In the genomic region with DNA sequence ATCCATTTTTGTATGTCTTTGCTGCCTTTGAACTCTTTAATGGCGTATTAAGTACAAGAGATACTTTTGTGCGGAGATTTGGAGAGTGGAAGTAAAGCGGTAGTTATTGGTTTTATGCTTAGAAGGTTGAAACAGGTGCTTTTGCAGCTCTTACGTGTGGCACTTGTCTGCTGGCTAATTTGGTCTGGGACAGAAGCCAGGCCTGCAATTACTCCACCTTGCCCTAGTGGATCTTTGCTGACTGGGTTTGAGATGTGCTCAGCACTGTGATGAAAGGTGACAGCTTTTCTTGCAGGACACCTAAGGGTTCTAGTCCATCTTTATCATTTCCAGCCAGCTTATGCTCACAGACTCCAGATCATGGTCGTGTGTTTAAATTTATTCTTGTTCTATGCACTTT, we compare ENCODE assay signal across 23 cellular contexts.
DNase-seq lines count a peak whose midpoint lies in the region; ATAC-seq and TF ChIP-seq lines count a peak whose summit lies in the region.
"Had no signal": no experiment of that assay in that cellular context is flagged by ENCODE, and none has a peak within 500 bp of the region (broad histone marks: within the 10 kb centered on the region; RNA-seq: fewer than 3 reads in every experiment).

No MANE protein-coding gene starts in this region.

- no peaks in the 10 kb centered on the region for H3F3A ChIP-seq in GM23338 (replicated peaks; ENCODE audit: low read depth)

- H3K27ac Mint-ChIP-seq in GM23338, result no peak overlapping the region
- H3K27ac Mint-ChIP-seq: activated CD4-positive, alpha-beta T cell treated with anti-CD3 and anti-CD28 coated beads, Interleukin-2, amount 10 ng/mL, durations not matched to agents 7 days and 5 days; activated T-cell treated with anti-CD3 and anti-CD28 coated beads, Interleukin-2, amount 50 U/mL, for 24 hours; WTC11 had no signal

- no peaks in the 10 kb centered on the region for H3K27me3 ChIP-seq in GM23338 (ENCODE audit: insufficient read depth)
- H3K27me3 ChIP-seq: ascending aorta, gastrocnemius medialis, MG63 had no signal

- H3K4me1 ChIP-seq in GM23338 (ENCODE audit: insufficient read depth), result peaks cover 12% of the 10 kb centered on the region
- H3K4me1 ChIP-seq: ascending aorta, gastrocnemius medialis had no signal

- no peak for ATAC-seq in GM23338
- peak; percentile 70 for ATAC-seq in left colon
- ATAC-seq in GM18907 (IDR thresholded peaks at IDR 0.05; ENCODE audit: unreplicated experiment), result no peak
- ATAC-seq: gastrocnemius medialis, WTC11 had no signal

- DNase-seq in GM23338 (ENCODE audit: low spot score) (no peak), NCI-H1105 treated with DMSO at 0.1 percent for 48 hours (lab: John Stamatoyannopoulos, UW) (peak; percentile 96), NCI-H774 (lab: John Stamatoyannopoulos, UW) (peak; percentile 47), left colon (peak; percentile 24 to 29), A172 (ENCODE audit: low spot score) (no peak), germinal center (ENCODE audit: low spot score) (no peak)
- DNase-seq in activated CD4-positive, alpha-beta T cell treated with anti-CD3 and anti-CD28 coated beads, Interleukin-2, amount 50 U/mL, for 48 hours, result no peak
- DNase-seq: activated CD4-positive, alpha-beta T cell treated with anti-CD3 and anti-CD28 coated beads, Interleukin-2, amount 10 ng/mL, durations not matched to agents 7 days and 5 days; activated gamma-delta T cell; activated T-cell treated with anti-CD3 and anti-CD28 coated beads, Interleukin-2, amount 50 U/mL, for 24 hours; C1 segment of cervical spinal cord; gastrocnemius medialis; GOT3; MG63; NCI-H226; stimulated activated naive CD4-positive, alpha-beta T cell had no signal

- no peaks in the 10 kb centered on the region for H3K36me3 ChIP-seq in GM23338 (ENCODE audit: insufficient read depth)
- H3K36me3 ChIP-seq: ascending aorta, gastrocnemius medialis, MG63 had no signal

- TF ChIP-seq CTCF in GM23338 (conservative IDR thresholded peaks at IDR 0.05; ENCODE audit: low read depth in 2 of 2), result no peak

- no peaks in the 10 kb centered on the region for H3K9me2 ChIP-seq in GM23338 (ENCODE audit: insufficient read depth)

- H3K4me3 Mint-ChIP-seq in GM23338, result no peak overlapping the region
- H3K4me3 Mint-ChIP-seq: activated CD4-positive, alpha-beta T cell treated with anti-CD3 and anti-CD28 coated beads, Interleukin-2, amount 10 ng/mL, durations not matched to agents 7 days and 5 days; activated T-cell treated with anti-CD3 and anti-CD28 coated beads, Interleukin-2, amount 50 U/mL, for 24 hours; nephron; WTC11 had no signal

- no peaks in the 10 kb centered on the region for H3K9me3 Mint-ChIP-seq in GM23338
- H3K9me3 Mint-ChIP-seq: nephron had no signal

- H2AFZ ChIP-seq in GM23338, result peak overlapping the region; percentile 44; the same call in 1 of the 2 replicates

- H3K79me2 ChIP-seq in GM23338 (replicated peaks; ENCODE audit: insufficient read depth), result no peaks in the 10 kb centered on the region

- intact Hi-C loops in left colon (cut with DNase I, micrococcal nuclease), result no loop called here

- peaks cover 4% of the 10 kb centered on the region for H3K27me3 Mint-ChIP-seq in GM23338 (ENCODE audit: insufficient read depth, low read depth, poor library complexity)
- H3K27me3 Mint-ChIP-seq: activated CD4-positive, alpha-beta T cell treated with anti-CD3 and anti-CD28 coated beads, Interleukin-2, amount 10 ng/mL, durations not matched to agents 7 days and 5 days; activated T-cell treated with anti-CD3 and anti-CD28 coated beads, Interleukin-2, amount 50 U/mL, for 24 hours had no signal

- no peak overlapping the region for H3K27ac ChIP-seq in GM23338 (ENCODE audit: low read depth)
- H3K27ac ChIP-seq: ascending aorta, gastrocnemius medialis, KMS-11, RWPE1, SK-N-MC had no signal

- no peaks in the 10 kb centered on the region for H3K36me3 Mint-ChIP-seq in GM23338 (ENCODE audit: low read depth)

- H3K4me2 ChIP-seq in GM23338, result no peak overlapping the region
- H3K4me2 ChIP-seq: KMS-11 had no signal

- H3K4me3 ChIP-seq in GM23338, result no peak overlapping the region
- H3K4me3 ChIP-seq: ascending aorta, gastrocnemius medialis, MG63, SK-N-MC had no signal

- H3K4me1 Mint-ChIP-seq in GM23338, result peaks cover 48% of the 10 kb centered on the region
- H3K4me1 Mint-ChIP-seq: activated CD4-positive, alpha-beta T cell treated with anti-CD3 and anti-CD28 coated beads, Interleukin-2, amount 10 ng/mL, durations not matched to agents 7 days and 5 days had no signal

- no peaks in the 10 kb centered on the region for H4K20me1 ChIP-seq in GM23338 (replicated peaks; ENCODE audit: insufficient read depth)

TF ChIP-seq in GM23338, 12 proteins besides CTCF, POLR2A, EP300 and RAD21 (continues in another document):
- no peak for TF ChIP-seq REST (IDR thresholded peaks at IDR 0.05; ENCODE audit: unreplicated experiment)
- no peak for TF ChIP-seq CREB1 (CRISPR knock-in tag; IDR thresholded peaks at IDR 0.05; ENCODE audit: low read depth)
- no peak for TF ChIP-seq NANOG (IDR thresholded peaks at IDR 0.05; ENCODE audit: borderline replicate concordance)
- no peak for TF ChIP-seq STAT1 (IDR thresholded peaks at IDR 0.05; ENCODE audit: unreplicated experiment)
- TF ChIP-seq, protein P1, sequence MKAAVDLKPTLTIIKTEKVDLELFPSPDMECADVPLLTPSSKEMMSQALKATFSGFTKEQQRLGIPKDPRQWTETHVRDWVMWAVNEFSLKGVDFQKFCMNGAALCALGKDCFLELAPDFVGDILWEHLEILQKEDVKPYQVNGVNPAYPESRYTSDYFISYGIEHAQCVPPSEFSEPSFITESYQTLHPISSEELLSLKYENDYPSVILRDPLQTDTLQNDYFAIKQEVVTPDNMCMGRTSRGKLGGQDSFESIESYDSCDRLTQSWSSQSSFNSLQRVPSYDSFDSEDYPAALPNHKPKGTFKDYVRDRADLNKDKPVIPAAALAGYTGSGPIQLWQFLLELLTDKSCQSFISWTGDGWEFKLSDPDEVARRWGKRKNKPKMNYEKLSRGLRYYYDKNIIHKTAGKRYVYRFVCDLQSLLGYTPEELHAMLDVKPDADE (IDR thresholded peaks at IDR 0.05), result no peak
- no peak for TF ChIP-seq ZNF331 (CRISPR knock-in tag; IDR thresholded peaks at IDR 0.05; ENCODE audit: low read depth)
- no peak for TF ChIP-seq ZNF114 (CRISPR knock-in tag; IDR thresholded peaks at IDR 0.05)
- TF ChIP-seq EZH2 (IDR thresholded peaks at IDR 0.05; ENCODE audit: low read depth, unreplicated experiment), result no peak
- TF ChIP-seq JUNB (IDR thresholded peaks at IDR 0.05; ENCODE audit: unreplicated experiment), result no peak
- no peak for TF ChIP-seq POLR2AphosphoS5 (IDR thresholded peaks at IDR 0.05; ENCODE audit: low read depth)

Comparison
In these comparisons a context has a peak if more than half of its experiments do, and no peak if none do; other contexts are left out.
1. DNase-seq: peak in NCI-H1105 treated with DMSO at 0.1 percent for 48 hours (single experiment), NCI-H774 (single experiment) and left colon (2 of 2); none in GM23338 (single experiment), activated CD4-positive, alpha-beta T cell treated with anti-CD3 and anti-CD28 coated beads, Interleukin-2, amount 50 U/mL, for 48 hours (0 of 2), A172 (single experiment) and germinal center (single experiment).